8 cellular contexts compared by ENCODE assay signal in the genomic region with DNA sequence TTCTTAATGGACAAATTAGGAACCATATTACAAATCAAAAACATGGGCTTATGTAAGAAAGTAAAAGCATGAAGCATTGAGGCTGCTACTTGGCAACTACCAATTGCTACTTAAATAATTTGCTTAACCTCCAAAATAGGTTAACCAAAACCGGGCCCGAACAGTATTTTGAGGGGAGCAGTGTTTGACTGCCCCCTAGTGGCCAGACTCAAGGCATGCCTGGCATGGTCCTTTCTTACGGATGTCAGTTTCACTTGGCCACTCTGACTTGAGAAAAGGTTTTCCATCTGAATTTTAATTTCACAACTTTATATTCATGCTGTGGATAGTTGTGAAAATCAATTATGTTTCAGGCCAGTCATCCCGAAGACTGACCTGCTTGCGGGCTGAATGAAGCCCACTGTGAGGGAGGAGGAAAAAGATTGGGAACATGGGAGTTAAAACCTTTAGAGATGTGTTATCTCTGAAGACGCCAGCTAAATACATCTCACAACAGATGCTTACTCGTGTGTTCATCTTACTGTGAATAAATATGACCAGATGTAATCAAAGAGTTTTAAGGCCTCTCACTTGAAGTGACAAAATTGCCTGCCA. TPM values are rescaled to one million over a fixed set of nuclear protein-coding genes. Genes with fewer than 3 reads are reported as not detected.
A peak's percentile ranks its signal among the peaks of the same experiment; 100 is the strongest.
DNase-seq lines count a peak whose midpoint lies in the region; ATAC-seq and TF ChIP-seq lines count a peak whose summit lies in the region.

No MANE protein-coding gene starts in this region.

- no peak overlapping the region for H3K27ac Mint-ChIP-seq in activated T-helper 2 cell treated with anti-CD3 and anti-CD28 coated beads, Interferon-gamma antibody, Interleukin-2, Interleukin-4, amounts not matched to agents 10 μg/mL and 5 μg/mL and 100 μg/mL, durations not matched to agents 14 hours and 24 hours and 36 hours

- peak; percentile 96 for ATAC-seq in GM19455 (IDR thresholded peaks at IDR 0.05; ENCODE audit: unreplicated experiment)
- ATAC-seq in gastroesophageal sphincter = peak; percentile 83

- no peaks in the 10 kb centered on the region for H3K36me3 ChIP-seq in Peyer's patch
- H3K36me3 ChIP-seq in gastroesophageal sphincter = no peaks in the 10 kb centered on the region
- no peaks in the 10 kb centered on the region for H3K36me3 ChIP-seq in ovary
- H3K36me3 ChIP-seq in tibial nerve = no peaks in the 10 kb centered on the region

- DNase-seq in D341Med (ENCODE audit: low spot score) (peak; percentile 70), HPDE6-E6E7 (ENCODE audit: extremely low spot score) (peak; percentile 13), Peyer's patch (peak; percentile 43 to 79 (median 53)), ovary (peak; percentile 41 to 67 (median 63)), tibial nerve (ENCODE audit: low spot score in 2 of 2) (peak; percentile 49 to 74)
- peak; percentile 52 for DNase-seq in activated T-helper 2 cell treated with anti-CD3 and anti-CD28 coated beads, Interferon-gamma antibody, Interleukin-2, Interleukin-4, amounts not matched to agents 10 μg/mL and 5 μg/mL and 100 μg/mL, durations not matched to agents 14 hours and 24 hours and 36 hours (ENCODE audit: low spot score)

- 3 to 4% methylated on average over 7 of the region's 7 CpGs for WGBS in gastroesophageal sphincter (ENCODE audit: low coverage in 1 of 2), 2 donors
- 6 to 11% (median 8%) methylated on average over 7 of the region's 7 CpGs for WGBS in ovary, 3 donors
- WGBS in tibial nerve, 2 donors = 12 to 14% methylated on average over 7 of the region's 7 CpGs

- H3K27me3 ChIP-seq in Peyer's patch (no peaks in the 10 kb centered on the region), gastroesophageal sphincter (no peaks in the 10 kb centered on the region), ovary (peaks cover 4% of the 10 kb centered on the region), tibial nerve (no peaks in the 10 kb centered on the region)

- TF ChIP-seq EP300 in gastroesophageal sphincter (IDR thresholded peaks at IDR 0.05) (no peak), ovary (IDR thresholded peaks at IDR 0.05) (no peak), tibial nerve (IDR thresholded peaks at IDR 0.05) (no peak)

- H3K4me3 ChIP-seq in Peyer's patch = no peak overlapping the region
- no peak overlapping the region for H3K4me3 ChIP-seq in gastroesophageal sphincter
- H3K4me3 ChIP-seq in ovary = no peak overlapping the region
- no peak overlapping the region for H3K4me3 ChIP-seq in tibial nerve

- H3K27me3 Mint-ChIP-seq in activated T-helper 2 cell treated with anti-CD3 and anti-CD28 coated beads, Interferon-gamma antibody, Interleukin-2, Interleukin-4, amounts not matched to agents 10 μg/mL and 5 μg/mL and 100 μg/mL, durations not matched to agents 14 hours and 24 hours and 36 hours (ENCODE audit: low read depth) = peaks cover 10% of the 10 kb centered on the region

- peak; percentile 57 to 97 (median 76) for TF ChIP-seq CTCF in Peyer's patch (IDR thresholded peaks at IDR 0.05)
- peak; percentile 79 to 96 (median 90) for TF ChIP-seq CTCF in gastroesophageal sphincter (IDR thresholded peaks at IDR 0.05)
- peak; percentile 43 to 79 (median 67) for TF ChIP-seq CTCF in ovary (IDR thresholded peaks at IDR 0.05)
- TF ChIP-seq CTCF in tibial nerve (IDR thresholded peaks at IDR 0.05) = peak; percentile 82 to 97 (median 91)

- H3K4me1 ChIP-seq in Peyer's patch = no peaks in the 10 kb centered on the region
- H3K4me1 ChIP-seq in gastroesophageal sphincter = peaks cover 0 to 8% (median 0%) of the 10 kb centered on the region in 3 donors
- H3K4me1 ChIP-seq in ovary (ENCODE audit: insufficient read depth) = no peaks in the 10 kb centered on the region
- H3K4me1 ChIP-seq in tibial nerve = no peaks in the 10 kb centered on the region

- TF ChIP-seq POLR2A in Peyer's patch (IDR thresholded peaks at IDR 0.05) (no peak), gastroesophageal sphincter (IDR thresholded peaks at IDR 0.05) (no peak), ovary (IDR thresholded peaks at IDR 0.05) (no peak), tibial nerve (IDR thresholded peaks at IDR 0.05) (no peak)

- H3K9me3 Mint-ChIP-seq in activated T-helper 2 cell treated with anti-CD3 and anti-CD28 coated beads, Interferon-gamma antibody, Interleukin-2, Interleukin-4, amounts not matched to agents 10 μg/mL and 5 μg/mL and 100 μg/mL, durations not matched to agents 14 hours and 24 hours and 36 hours = no peaks in the 10 kb centered on the region

- H3K9me3 ChIP-seq in Peyer's patch = no peaks in the 10 kb centered on the region
- no peaks in the 10 kb centered on the region for H3K9me3 ChIP-seq in gastroesophageal sphincter
- H3K9me3 ChIP-seq in ovary = no peaks in the 10 kb centered on the region
- no peaks in the 10 kb centered on the region for H3K9me3 ChIP-seq in tibial nerve

- intact Hi-C loops in activated T-helper 2 cell treated with anti-CD3 and anti-CD28 coated beads, Interferon-gamma antibody, Interleukin-2, Interleukin-4, amounts not matched to agents 10 μg/mL and 5 μg/mL and 100 μg/mL, durations not matched to agents 14 hours and 24 hours and 36 hours (cut with micrococcal nuclease) = loop anchor here (1.0 to 5.0 kb wide), 2 partner anchors 311 to 505 kb away; no protein-coding TSS in a partner anchor
- intact Hi-C loops in ovary (cut with DNase I) = loop anchor here in 2 of 4 donors (5.0 to 10.0 kb wide), 2 partner anchors 307 to 505 kb away; no protein-coding TSS in a partner anchor

- H3K4me1 Mint-ChIP-seq in activated T-helper 2 cell treated with anti-CD3 and anti-CD28 coated beads, Interferon-gamma antibody, Interleukin-2, Interleukin-4, amounts not matched to agents 10 μg/mL and 5 μg/mL and 100 μg/mL, durations not matched to agents 14 hours and 24 hours and 36 hours (ENCODE audit: low read depth) = peaks cover 2% of the 10 kb centered on the region

- H3K4me3 Mint-ChIP-seq in activated T-helper 2 cell treated with anti-CD3 and anti-CD28 coated beads, Interferon-gamma antibody, Interleukin-2, Interleukin-4, amounts not matched to agents 10 μg/mL and 5 μg/mL and 100 μg/mL, durations not matched to agents 14 hours and 24 hours and 36 hours (ENCODE audit: low read depth) = no peak overlapping the region

- no peaks in the 10 kb centered on the region for H3K36me3 Mint-ChIP-seq in activated T-helper 2 cell treated with anti-CD3 and anti-CD28 coated beads, Interferon-gamma antibody, Interleukin-2, Interleukin-4, amounts not matched to agents 10 μg/mL and 5 μg/mL and 100 μg/mL, durations not matched to agents 14 hours and 24 hours and 36 hours (ENCODE audit: low read depth)

- H3K27ac ChIP-seq in Peyer's patch (no peak overlapping the region), gastroesophageal sphincter (no peak overlapping the region), ovary (no peak overlapping the region), tibial nerve (no peak overlapping the region)

RNA-seq across cellular contexts. Expression of gene RXFP2, which starts 2.9 kb away (rescaled TPM):
- total RNA-seq in Peyer's patch (not detected), gastroesophageal sphincter (not detected), ovary (1 to 10 TPM in 1 of 7 donors, under 1 TPM in 1, not detected in 5; 0.34 to 1.6 TPM), tibial nerve (1 to 10 TPM in 2 of 4 donors, not detected in 2; 1.0 to 2.2 TPM)
- total RNA-seq in activated T-helper 2 cell treated with anti-CD3 and anti-CD28 coated beads, Interferon-gamma antibody, Interleukin-2, Interleukin-4, amounts not matched to agents 10 μg/mL and 5 μg/mL and 100 μg/mL, durations not matched to agents 14 hours and 24 hours and 36 hours = not detected in 2 replicates
- polyA plus RNA-seq in ovary = under 1 TPM in 1 of 2 donors, not detected in 1; 0.63 TPM

Comparison
In these comparisons a context has a peak if more than half of its experiments do, and no peak if none do; other contexts are left out.
1. DNase-seq: peak in every context shown above with its lines; median percentile 70 in D341Med; 63 in ovary; 62 in tibial nerve; 53 in Peyer's patch; 52 in activated T-helper 2 cell treated with anti-CD3 and anti-CD28 coated beads, Interferon-gamma antibody, Interleukin-2, Interleukin-4, amounts not matched to agents 10 μg/mL and 5 μg/mL and 100 μg/mL, durations not matched to agents 14 hours and 24 hours and 36 hours; 13 in HPDE6-E6E7.